ENCODE assay signal across 10 cellular contexts in genomic region chr14:54609576-54609975, GRCh38.
"Had no signal": no experiment of that assay in that cellular context is flagged by ENCODE, and none has a peak within 500 bp of the region (broad histone marks: within the 10 kb centered on the region; RNA-seq: fewer than 3 reads in every experiment).

No MANE protein-coding gene starts in this region.

- H3K36me3 ChIP-seq: breast epithelium, transverse colon had no signal

- DNase-seq: activated effector memory CD4-positive, alpha-beta T cell treated with anti-CD3 and anti-CD28 coated beads, Interleukin-2, amount 50 U/mL, for 16 hours; activated T-cell treated with anti-CD3 and anti-CD28 coated beads, Interleukin-2, amount 50 U/mL, for 24 hours; kidney glomerular epithelial cell; right cardiac atrium; transverse colon had no signal

- H3K27me3 ChIP-seq: breast epithelium, transverse colon had no signal

- ATAC-seq: right cardiac atrium; stimulated activated effector memory CD8-positive, alpha-beta T cell treated with anti-CD3 and anti-CD28 coated beads, Interleukin-12 subunit alpha, Interleukin-12 subunit beta, amount 100 ng/mL, for 72 hours had no signal

- H3K4me1 ChIP-seq: breast epithelium had no signal

- FAIRE-seq: endothelial cell of umbilical vein, TTC549 had no signal

- H3K4me3 ChIP-seq: breast epithelium, SK-N-MC, transverse colon had no signal

- H3K27ac ChIP-seq: SK-N-MC had no signal

- H3K9me3 ChIP-seq: breast epithelium, transverse colon had no signal
